23 cellular contexts compared by ENCODE assay signal in genomic region chrX:120768254-120768653, GRCh38.
A peak's percentile ranks its signal among the peaks of the same experiment; 100 is the strongest.
DNase-seq lines count a peak whose midpoint lies in the region; ATAC-seq, FAIRE-seq and TF ChIP-seq lines count a peak whose summit lies in the region.
"Had no signal": no experiment of that assay in that cellular context is flagged by ENCODE, and none has a peak within 500 bp of the region (broad histone marks: within the 10 kb centered on the region; RNA-seq: fewer than 3 reads in every experiment).

No MANE protein-coding gene starts in this region.

- H3K4me3 ChIP-seq in ACC112 (ENCODE audit: low read depth, low read length) (no peak overlapping the region), OCI-LY1 (ENCODE audit: low read depth, low read length, poor library complexity, severe bottlenecking) (no peak overlapping the region), adipocyte (ENCODE audit: low read length) (no peak overlapping the region)

- POLR2A ChIA-PET in CD4-positive, alpha-beta T cell (lab: Charles Lee): no interaction called here

- H3K4me1 Mint-ChIP-seq in CD4-positive, alpha-beta T cell (ENCODE audit: low read depth): no peaks in the 10 kb centered on the region
- H3K4me1 Mint-ChIP-seq: CD4-positive, CD25-positive, alpha-beta regulatory T cell had no signal

- DNase-seq in adipocyte (ENCODE audit: low read depth) (no peak), fibroblast of gingiva (ENCODE audit: low read depth) (peak; percentile 1), NOMO-1 treated with DMSO at 0.1 percent for 48 hours (lab: John Stamatoyannopoulos, UW; ENCODE audit: unreplicated experiment) (no peak), urothelium cell line (ENCODE audit: low spot score) (no peak)
- no peak for DNase-seq in CD4-positive, alpha-beta T cell
- DNase-seq: CD4-positive, CD25-positive, alpha-beta regulatory T cell; COR-L47; DMS 273 treated with DMSO at 0.1 percent for 48 hours; DMS79 treated with DMSO at 0.1 percent for 48 hours; Karpas-422; MV-4-11; NCI-H1105 treated with DMSO at 0.1 percent for 48 hours; NCI-H2029 treated with DMSO at 0.1 percent for 48 hours; NCI-H524; NCI-H82; OCI-M1; SHP77 treated with DMSO at 0.1 percent for 48 hours had no signal

- H3K4me3 Mint-ChIP-seq in CD4-positive, alpha-beta T cell: no peak overlapping the region
- H3K4me3 Mint-ChIP-seq: CD4-positive, CD25-positive, alpha-beta regulatory T cell had no signal

- CTCF ChIA-PET in CD4-positive, alpha-beta T cell (lab: Charles Lee): no interaction called here

- H3F3A ChIP-seq in OCI-LY1 (ENCODE audit: insufficient read depth, low read length): no peaks in the 10 kb centered on the region

- H3K9me3 Mint-ChIP-seq in CD4-positive, alpha-beta T cell: no peaks in the 10 kb centered on the region
- H3K9me3 Mint-ChIP-seq: CD4-positive, CD25-positive, alpha-beta regulatory T cell had no signal

- no peak for TF ChIP-seq CTCF in OCI-LY1 (IDR thresholded peaks at IDR 0.05; ENCODE audit: low read length)
- no peak for TF ChIP-seq CTCF in CD4-positive, alpha-beta T cell (IDR thresholded peaks at IDR 0.05)

- intact Hi-C loops in CD4-positive, alpha-beta T cell (cut with DNase I, micrococcal nuclease): no loop called here

- H3K27ac ChIP-seq in ACC112 (ENCODE audit: low read depth, low read length): peak overlapping the region; percentile 95
- H3K27ac ChIP-seq in OCI-LY1 (ENCODE audit: low read depth, low read length, poor library complexity, severe bottlenecking): peak overlapping the region; percentile 17
- no peak overlapping the region for H3K27ac ChIP-seq in CD4-positive, alpha-beta T cell (ENCODE audit: low read depth, low read length)

- no peak overlapping the region for H3K4me2 ChIP-seq in OCI-LY1 (ENCODE audit: low read length)

- H3K27me3 ChIP-seq in ACC112 (ENCODE audit: insufficient read depth, low read length): no peaks in the 10 kb centered on the region
- H3K27me3 ChIP-seq in OCI-LY1 (ENCODE audit: insufficient read depth, low read length): no peaks in the 10 kb centered on the region
- H3K27me3 ChIP-seq in adipocyte (replicated peaks; ENCODE audit: control insufficient read depth, insufficient read depth, low read length): no peaks in the 10 kb centered on the region
- no peaks in the 10 kb centered on the region for H3K27me3 ChIP-seq in CD4-positive, alpha-beta T cell (ENCODE audit: control insufficient read depth, insufficient read depth, low read length)

- no peak overlapping the region for H2AFZ ChIP-seq in ACC112 (ENCODE audit: low read length, unreplicated experiment)
- no peak overlapping the region for H2AFZ ChIP-seq in OCI-LY1 (ENCODE audit: low read length)

- H3K9ac ChIP-seq in OCI-LY1 (ENCODE audit: low read length): no peak overlapping the region
- H3K9ac ChIP-seq in adipocyte (ENCODE audit: low read length): peak overlapping the region; percentile 43

- no peaks in the 10 kb centered on the region for H3K9me2 ChIP-seq in OCI-LY1 (ENCODE audit: low read depth, low read length)

- H4K20me1 ChIP-seq in OCI-LY1 (ENCODE audit: insufficient read depth, low read length): no peaks in the 10 kb centered on the region

- FAIRE-seq in urothelium cell line (lab: Jason Lieb, UNC): no peak
- FAIRE-seq: GM12892, H1 had no signal

- no peaks in the 10 kb centered on the region for H3K27me3 Mint-ChIP-seq in CD4-positive, alpha-beta T cell

- H3K27ac Mint-ChIP-seq in CD4-positive, alpha-beta T cell: no peak overlapping the region
- H3K27ac Mint-ChIP-seq: CD4-positive, CD25-positive, alpha-beta regulatory T cell had no signal

- no peaks in the 10 kb centered on the region for H3K36me3 ChIP-seq in ACC112 (ENCODE audit: insufficient read depth, low read length)
- peaks cover 6% of the 10 kb centered on the region for H3K36me3 ChIP-seq in OCI-LY1 (ENCODE audit: insufficient read depth, low read length)
- H3K36me3 ChIP-seq in adipocyte (ENCODE audit: control insufficient read depth, insufficient read depth, low read length, severe bottlenecking): no peaks in the 10 kb centered on the region

- no peaks in the 10 kb centered on the region for H3K36me3 Mint-ChIP-seq in CD4-positive, alpha-beta T cell (ENCODE audit: low read depth)
- H3K36me3 Mint-ChIP-seq: CD4-positive, CD25-positive, alpha-beta regulatory T cell had no signal

- H3K9me3 ChIP-seq in OCI-LY1 (ENCODE audit: low read length): no peaks in the 10 kb centered on the region
- H3K9me3 ChIP-seq in adipocyte (ENCODE audit: control insufficient read depth, low read length): no peaks in the 10 kb centered on the region
- no peaks in the 10 kb centered on the region for H3K9me3 ChIP-seq in CD4-positive, alpha-beta T cell (ENCODE audit: control insufficient read depth, low read length)

- peaks cover 29% of the 10 kb centered on the region for H3K4me1 ChIP-seq in ACC112 (ENCODE audit: control insufficient read depth, insufficient read depth, low read length, unreplicated experiment)
- peaks cover 20% of the 10 kb centered on the region for H3K4me1 ChIP-seq in OCI-LY1 (ENCODE audit: insufficient read depth, low read length, severe bottlenecking)
- peaks cover 46% of the 10 kb centered on the region for H3K4me1 ChIP-seq in adipocyte (ENCODE audit: control insufficient read depth, insufficient read depth, low read length)

- no peak for ATAC-seq in CD4-positive, alpha-beta T cell (ENCODE audit: poor library complexity)
- ATAC-seq in HG03175 (IDR thresholded peaks at IDR 0.05; ENCODE audit: unreplicated experiment): no peak
- ATAC-seq: HCT116 had no signal

- H3K79me2 ChIP-seq in ACC112 (ENCODE audit: control insufficient read depth, insufficient read depth, low read length, unreplicated experiment) (no peaks in the 10 kb centered on the region), OCI-LY1 (ENCODE audit: insufficient read depth, low read length) (no peaks in the 10 kb centered on the region)
